ENCODE assay signal across 1 cellular context in genomic region chr6:28137458-28138020, GRCh38.
TF ChIP-seq lines count a peak whose summit lies in the region.

No MANE protein-coding gene starts in this region.

TF ChIP-seq in HepG2, 621 proteins besides CTCF, POLR2A, EP300 and RAD21:
- TF ChIP-seq MIER3 (CRISPR knock-in tag; IDR thresholded peaks at IDR 0.05; ENCODE audit: borderline replicate concordance) (0 out of 2 replicates have a peak, but pooled peaks have one; percentile 37), MEIS1 (CRISPR knock-in tag; IDR thresholded peaks at IDR 0.05; ENCODE audit: borderline replicate concordance) (no peak), ZNF317 (CRISPR knock-in tag; IDR thresholded peaks at IDR 0.05) (peak; percentile 90), AKNA (CRISPR knock-in tag; IDR thresholded peaks at IDR 0.05; ENCODE audit: borderline replicate concordance) (0 out of 2 replicates have a peak, but pooled peaks have one; percentile 2), FOXA1 (IDR thresholded peaks at IDR 0.05) (no peak), FOXA1 (CRISPR knock-in tag; IDR thresholded peaks at IDR 0.05) (no peak), SOX6 (IDR thresholded peaks at IDR 0.05) (no peak), SOX6 (CRISPR knock-in tag; IDR thresholded peaks at IDR 0.05) (no peak), SNAI1 (CRISPR knock-in tag; IDR thresholded peaks at IDR 0.05; ENCODE audit: borderline replicate concordance) (0 out of 2 replicates have a peak, but pooled peaks have one; percentile 11), ZNF382 (CRISPR knock-in tag; IDR thresholded peaks at IDR 0.05; ENCODE audit: borderline replicate concordance) (no peak), TGIF2 (CRISPR knock-in tag; IDR thresholded peaks at IDR 0.05) (peak; percentile 56; the same call in 1 of the 2 replicates), ZNF333 (CRISPR knock-in tag; IDR thresholded peaks at IDR 0.05; ENCODE audit: borderline replicate concordance) (0 out of 2 replicates have a peak, but pooled peaks have one; percentile 0), ZNF713 (CRISPR knock-in tag; IDR thresholded peaks at IDR 0.05) (no peak), PHF21A (CRISPR knock-in tag; IDR thresholded peaks at IDR 0.05) (no peak), STAT5B (CRISPR knock-in tag; IDR thresholded peaks at IDR 0.05) (no peak), HDAC6 (IDR thresholded peaks at IDR 0.05; ENCODE audit: low read depth, low read length) (no peak), ZNF251 (CRISPR knock-in tag; IDR thresholded peaks at IDR 0.05) (no peak), JDP2 (CRISPR knock-in tag; IDR thresholded peaks at IDR 0.05; ENCODE audit: borderline replicate concordance) (no peak), SP1 (IDR thresholded peaks at IDR 0.05) (no peak), SP1 (CRISPR knock-in tag; IDR thresholded peaks at IDR 0.05) (no peak), MIXL1 (CRISPR knock-in tag; IDR thresholded peaks at IDR 0.05) (peak; percentile 60; the same call in 1 of the 2 replicates)
- TF ChIP-seq, protein P1, sequence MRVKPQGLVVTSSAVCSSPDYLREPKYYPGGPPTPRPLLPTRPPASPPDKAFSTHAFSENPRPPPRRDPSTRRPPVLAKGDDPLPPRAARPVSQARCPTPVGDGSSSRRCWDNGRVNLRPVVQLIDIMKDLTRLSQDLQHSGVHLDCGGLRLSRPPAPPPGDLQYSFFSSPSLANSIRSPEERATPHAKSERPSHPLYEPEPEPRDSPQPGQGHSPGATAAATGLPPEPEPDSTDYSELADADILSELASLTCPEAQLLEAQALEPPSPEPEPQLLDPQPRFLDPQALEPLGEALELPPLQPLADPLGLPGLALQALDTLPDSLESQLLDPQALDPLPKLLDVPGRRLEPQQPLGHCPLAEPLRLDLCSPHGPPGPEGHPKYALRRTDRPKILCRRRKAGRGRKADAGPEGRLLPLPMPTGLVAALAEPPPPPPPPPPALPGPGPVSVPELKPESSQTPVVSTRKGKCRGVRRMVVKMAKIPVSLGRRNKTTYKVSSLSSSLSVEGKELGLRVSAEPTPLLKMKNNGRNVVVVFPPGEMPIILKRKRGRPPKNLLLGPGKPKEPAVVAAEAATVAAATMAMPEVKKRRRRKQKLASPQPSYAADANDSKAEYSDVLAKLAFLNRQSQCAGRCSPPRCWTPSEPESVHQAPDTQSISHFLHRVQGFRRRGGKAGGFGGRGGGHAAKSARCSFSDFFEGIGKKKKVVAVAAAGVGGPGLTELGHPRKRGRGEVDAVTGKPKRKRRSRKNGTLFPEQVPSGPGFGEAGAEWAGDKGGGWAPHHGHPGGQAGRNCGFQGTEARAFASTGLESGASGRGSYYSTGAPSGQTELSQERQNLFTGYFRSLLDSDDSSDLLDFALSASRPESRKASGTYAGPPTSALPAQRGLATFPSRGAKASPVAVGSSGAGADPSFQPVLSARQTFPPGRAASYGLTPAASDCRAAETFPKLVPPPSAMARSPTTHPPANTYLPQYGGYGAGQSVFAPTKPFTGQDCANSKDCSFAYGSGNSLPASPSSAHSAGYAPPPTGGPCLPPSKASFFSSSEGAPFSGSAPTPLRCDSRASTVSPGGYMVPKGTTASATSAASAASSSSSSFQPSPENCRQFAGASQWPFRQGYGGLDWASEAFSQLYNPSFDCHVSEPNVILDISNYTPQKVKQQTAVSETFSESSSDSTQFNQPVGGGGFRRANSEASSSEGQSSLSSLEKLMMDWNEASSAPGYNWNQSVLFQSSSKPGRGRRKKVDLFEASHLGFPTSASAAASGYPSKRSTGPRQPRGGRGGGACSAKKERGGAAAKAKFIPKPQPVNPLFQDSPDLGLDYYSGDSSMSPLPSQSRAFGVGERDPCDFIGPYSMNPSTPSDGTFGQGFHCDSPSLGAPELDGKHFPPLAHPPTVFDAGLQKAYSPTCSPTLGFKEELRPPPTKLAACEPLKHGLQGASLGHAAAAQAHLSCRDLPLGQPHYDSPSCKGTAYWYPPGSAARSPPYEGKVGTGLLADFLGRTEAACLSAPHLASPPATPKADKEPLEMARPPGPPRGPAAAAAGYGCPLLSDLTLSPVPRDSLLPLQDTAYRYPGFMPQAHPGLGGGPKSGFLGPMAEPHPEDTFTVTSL (CRISPR knock-in tag; IDR thresholded peaks at IDR 0.05; ENCODE audit: borderline replicate concordance), result 0 out of 2 replicates have a peak, but pooled peaks have one; percentile 47
- TF ChIP-seq, protein P2, sequence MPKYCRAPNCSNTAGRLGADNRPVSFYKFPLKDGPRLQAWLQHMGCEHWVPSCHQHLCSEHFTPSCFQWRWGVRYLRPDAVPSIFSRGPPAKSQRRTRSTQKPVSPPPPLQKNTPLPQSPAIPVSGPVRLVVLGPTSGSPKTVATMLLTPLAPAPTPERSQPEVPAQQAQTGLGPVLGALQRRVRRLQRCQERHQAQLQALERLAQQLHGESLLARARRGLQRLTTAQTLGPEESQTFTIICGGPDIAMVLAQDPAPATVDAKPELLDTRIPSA (CRISPR knock-in tag; IDR thresholded peaks at IDR 0.05; ENCODE audit: borderline replicate concordance), result no peak
- TF ChIP-seq, protein P3, sequence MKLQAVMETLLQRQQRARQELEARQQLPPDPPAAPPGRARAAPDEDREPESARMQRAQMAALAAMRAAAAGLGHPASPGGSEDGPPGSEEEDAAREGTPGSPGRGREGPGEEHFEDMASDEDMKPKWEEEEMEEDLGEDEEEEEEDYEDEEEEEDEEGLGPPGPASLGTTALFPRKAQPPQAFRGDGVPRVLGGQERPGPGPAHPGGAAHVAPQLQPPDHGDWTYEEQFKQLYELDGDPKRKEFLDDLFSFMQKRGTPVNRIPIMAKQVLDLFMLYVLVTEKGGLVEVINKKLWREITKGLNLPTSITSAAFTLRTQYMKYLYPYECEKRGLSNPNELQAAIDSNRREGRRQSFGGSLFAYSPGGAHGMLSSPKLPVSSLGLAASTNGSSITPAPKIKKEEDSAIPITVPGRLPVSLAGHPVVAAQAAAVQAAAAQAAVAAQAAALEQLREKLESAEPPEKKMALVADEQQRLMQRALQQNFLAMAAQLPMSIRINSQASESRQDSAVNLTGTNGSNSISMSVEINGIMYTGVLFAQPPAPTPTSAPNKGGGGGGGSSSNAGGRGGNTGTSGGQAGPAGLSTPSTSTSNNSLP (IDR thresholded peaks at IDR 0.05; ENCODE audit: low read depth, low read length), result 0 out of 2 replicates have a peak, but pooled peaks have one; percentile 7
